1 cellular context compared by ENCODE assay signal in the genomic region with DNA sequence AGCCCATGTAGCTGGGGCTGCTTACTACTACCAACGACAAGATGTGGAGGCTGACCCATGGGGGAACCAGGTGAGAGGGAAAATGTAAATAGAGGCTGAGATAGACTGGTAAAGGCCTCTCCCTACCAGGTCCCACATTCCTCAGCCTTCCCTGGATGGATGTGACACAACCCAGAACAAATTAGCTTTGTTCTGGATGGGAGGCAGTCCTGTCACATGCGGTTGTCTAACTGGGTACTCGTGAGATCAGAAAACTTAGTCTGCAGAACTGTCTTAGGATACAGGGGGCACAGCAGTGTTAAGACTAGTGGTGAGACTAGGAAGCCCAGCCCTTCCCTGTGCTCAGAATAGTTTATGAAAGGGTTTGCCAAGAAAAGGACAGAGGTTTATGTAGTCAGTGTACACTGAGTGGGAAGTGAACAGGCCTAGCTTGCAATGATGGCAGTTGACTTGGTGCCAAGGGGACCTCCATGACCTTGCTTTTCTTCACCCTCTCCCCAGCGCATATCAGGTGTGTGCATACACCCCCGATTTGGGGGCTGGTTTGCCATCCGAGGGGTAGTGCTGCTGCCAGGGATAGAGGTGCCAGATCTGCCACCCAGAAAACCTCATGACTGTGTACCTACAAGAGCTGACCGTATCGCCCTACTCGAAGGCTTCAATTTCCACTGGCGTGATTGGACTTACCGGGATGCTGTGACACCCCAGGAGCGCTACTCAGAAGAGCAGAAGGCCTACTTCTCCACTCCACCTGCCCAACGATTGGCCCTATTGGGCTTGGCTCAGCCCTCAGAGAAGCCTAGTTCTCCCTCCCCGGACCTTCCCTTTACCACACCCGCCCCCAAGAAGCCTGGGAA.
TF ChIP-seq lines count a peak whose summit lies in the region.

No MANE protein-coding gene starts in this region.

TF ChIP-seq in HepG2, 621 proteins besides CTCF, POLR2A, EP300 and RAD21 (continued from another document):
- TF ChIP-seq, protein P1, sequence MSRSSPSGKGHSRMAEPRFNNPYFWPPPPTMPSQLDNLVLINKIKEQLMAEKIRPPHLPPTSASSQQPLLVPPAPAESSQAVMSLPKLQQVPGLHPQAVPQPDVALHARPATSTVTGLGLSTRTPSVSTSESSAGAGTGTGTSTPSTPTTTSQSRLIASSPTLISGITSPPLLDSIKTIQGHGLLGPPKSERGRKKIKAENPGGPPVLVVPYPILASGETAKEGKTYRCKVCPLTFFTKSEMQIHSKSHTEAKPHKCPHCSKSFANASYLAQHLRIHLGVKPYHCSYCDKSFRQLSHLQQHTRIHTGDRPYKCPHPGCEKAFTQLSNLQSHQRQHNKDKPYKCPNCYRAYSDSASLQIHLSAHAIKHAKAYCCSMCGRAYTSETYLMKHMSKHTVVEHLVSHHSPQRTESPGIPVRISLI (CRISPR knock-in tag; IDR thresholded peaks at IDR 0.05; ENCODE audit: borderline replicate concordance): no peak
- TF ChIP-seq, protein P2, sequence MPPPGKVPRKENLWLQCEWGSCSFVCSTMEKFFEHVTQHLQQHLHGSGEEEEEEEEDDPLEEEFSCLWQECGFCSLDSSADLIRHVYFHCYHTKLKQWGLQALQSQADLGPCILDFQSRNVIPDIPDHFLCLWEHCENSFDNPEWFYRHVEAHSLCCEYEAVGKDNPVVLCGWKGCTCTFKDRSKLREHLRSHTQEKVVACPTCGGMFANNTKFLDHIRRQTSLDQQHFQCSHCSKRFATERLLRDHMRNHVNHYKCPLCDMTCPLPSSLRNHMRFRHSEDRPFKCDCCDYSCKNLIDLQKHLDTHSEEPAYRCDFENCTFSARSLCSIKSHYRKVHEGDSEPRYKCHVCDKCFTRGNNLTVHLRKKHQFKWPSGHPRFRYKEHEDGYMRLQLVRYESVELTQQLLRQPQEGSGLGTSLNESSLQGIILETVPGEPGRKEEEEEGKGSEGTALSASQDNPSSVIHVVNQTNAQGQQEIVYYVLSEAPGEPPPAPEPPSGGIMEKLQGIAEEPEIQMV (CRISPR knock-in tag; IDR thresholded peaks at IDR 0.05; ENCODE audit: low read depth): no peak
- TF ChIP-seq ZNF761 (CRISPR knock-in tag; conservative IDR thresholded peaks at IDR 0.05) (no peak), NFE2L2 (IDR thresholded peaks at IDR 0.05; ENCODE audit: low read length) (no peak), SIX4 (CRISPR knock-in tag; IDR thresholded peaks at IDR 0.05) (no peak), SOX6 (IDR thresholded peaks at IDR 0.05) (no peak), SOX6 (CRISPR knock-in tag; IDR thresholded peaks at IDR 0.05) (no peak; the same call in none of the 2 replicates), KLF6 (CRISPR knock-in tag; IDR thresholded peaks at IDR 0.05) (no peak), MIER2 (CRISPR knock-in tag; IDR thresholded peaks at IDR 0.05) (no peak), CREB1 (IDR thresholded peaks at IDR 0.05) (no peak), CREB1 (CRISPR knock-in tag; IDR thresholded peaks at IDR 0.05) (peak; percentile 32; the same call in 1 of the 2 replicates), IRF2 (CRISPR knock-in tag; IDR thresholded peaks at IDR 0.05) (no peak; the same call in 1 of the 2 replicates), GATAD2A (CRISPR knock-in tag; IDR thresholded peaks at IDR 0.05) (no peak; the same call in 1 of the 2 replicates), MAZ (IDR thresholded peaks at IDR 0.05; ENCODE audit: borderline replicate concordance, low read depth, low read length) (no peak), MAZ (CRISPR knock-in tag; IDR thresholded peaks at IDR 0.05; ENCODE audit: low read depth) (no peak), SP140L (CRISPR knock-in tag; IDR thresholded peaks at IDR 0.05; ENCODE audit: borderline replicate concordance) (no peak), JUN (CRISPR knock-in tag; IDR thresholded peaks at IDR 0.05) (no peak), SP1 (IDR thresholded peaks at IDR 0.05) (no peak), SP1 (CRISPR knock-in tag; IDR thresholded peaks at IDR 0.05) (no peak), CC2D1A (CRISPR knock-in tag; IDR thresholded peaks at IDR 0.05) (no peak), SIN3B (IDR thresholded peaks at IDR 0.05; ENCODE audit: low read length) (no peak), ZNF549 (CRISPR knock-in tag; IDR thresholded peaks at IDR 0.05) (no peak), NAIF1 (CRISPR knock-in tag; IDR thresholded peaks at IDR 0.05; ENCODE audit: borderline replicate concordance) (no peak), ZFP62 (CRISPR knock-in tag; IDR thresholded peaks at IDR 0.05) (no peak), ZNF331 (CRISPR knock-in tag; IDR thresholded peaks at IDR 0.05) (no peak), SOX13 (IDR thresholded peaks at IDR 0.05) (no peak), SOX13 (CRISPR knock-in tag; conservative IDR thresholded peaks at IDR 0.05 in 1 of 2, IDR thresholded peaks at IDR 0.05 in 1 of 2) (peak in 1 of 2 experiments; percentile 33; a peak in 1 of 4 replicates)
- TF ChIP-seq, protein P3, sequence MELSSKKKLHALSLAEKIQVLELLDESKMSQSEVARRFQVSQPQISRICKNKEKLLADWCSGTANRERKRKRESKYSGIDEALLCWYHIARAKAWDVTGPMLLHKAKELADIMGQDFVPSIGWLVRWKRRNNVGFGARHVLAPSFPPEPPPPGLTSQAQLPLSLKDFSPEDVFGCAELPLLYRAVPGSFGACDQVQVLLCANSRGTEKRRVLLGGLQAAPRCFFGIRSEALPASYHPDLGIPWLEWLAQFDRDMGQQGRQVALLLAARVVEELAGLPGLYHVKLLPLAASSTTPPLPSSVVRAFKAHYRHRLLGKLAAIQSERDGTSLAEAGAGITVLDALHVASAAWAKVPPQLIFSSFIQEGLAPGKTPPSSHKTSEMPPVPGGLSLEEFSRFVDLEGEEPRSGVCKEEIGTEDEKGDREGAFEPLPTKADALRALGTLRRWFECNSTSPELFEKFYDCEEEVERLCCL (CRISPR knock-in tag; IDR thresholded peaks at IDR 0.05; ENCODE audit: borderline replicate concordance): no peak
